In the genomic region with DNA sequence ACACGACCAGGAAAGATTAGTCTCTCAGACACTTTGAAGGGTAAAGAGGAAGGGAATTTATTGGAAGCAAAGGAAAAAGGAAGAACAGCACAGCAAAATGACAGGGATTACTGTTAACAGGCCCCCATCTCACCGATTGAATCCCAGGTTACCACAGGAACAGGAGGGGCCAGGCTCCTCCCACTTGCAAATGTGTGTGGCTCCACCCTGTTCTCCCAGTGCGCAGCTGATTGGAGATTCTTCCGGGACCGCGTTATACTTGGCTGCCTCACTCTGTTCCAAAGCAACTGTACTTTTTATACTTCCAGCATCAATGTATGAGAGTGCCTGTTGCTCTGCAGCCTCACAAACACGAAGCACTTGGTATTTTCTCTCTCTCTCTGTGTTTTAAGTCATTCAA, we compare ENCODE assay signal across 16 cellular contexts.
DNase-seq lines count a peak whose midpoint lies in the region; ATAC-seq and TF ChIP-seq lines count a peak whose summit lies in the region.
"Had no signal": no experiment of that assay in that cellular context is flagged by ENCODE, and none has a peak within 500 bp of the region (broad histone marks: within the 10 kb centered on the region; RNA-seq: fewer than 3 reads in every experiment).

No MANE protein-coding gene starts in this region.

- no peaks in the 10 kb centered on the region for H3K36me3 Mint-ChIP-seq in endodermal cell (ENCODE audit: low read depth)

- H3K27ac ChIP-seq in endodermal cell (ENCODE audit: low read depth, low read length) (no peak overlapping the region), breast epithelium (no peak overlapping the region), gastroesophageal sphincter (no peak overlapping the region)
- H3K27ac ChIP-seq: 22Rv1 had no signal

- no peak for TF ChIP-seq CTCF in endodermal cell (conservative IDR thresholded peaks at IDR 0.05)
- TF ChIP-seq CTCF in breast epithelium (IDR thresholded peaks at IDR 0.05): no peak
- no peak for TF ChIP-seq CTCF in gastroesophageal sphincter (IDR thresholded peaks at IDR 0.05)

- WGBS in endodermal cell (ENCODE audit: insufficient coverage in 1 of 2, insufficient read length in 1 of 2), 2 experiments: 89 to 93% methylated on average over 3 to 7 of the region's 7 CpGs
- WGBS in gastroesophageal sphincter (ENCODE audit: low coverage in 1 of 2), 2 donors: 20 to 49% methylated on average over 3 to 7 of the region's 7 CpGs

- H3K36me3 ChIP-seq in endodermal cell (ENCODE audit: control insufficient read depth, insufficient read depth, low read length) (no peaks in the 10 kb centered on the region), breast epithelium (no peaks in the 10 kb centered on the region), gastroesophageal sphincter (no peaks in the 10 kb centered on the region)

- H3K4me1 ChIP-seq in endodermal cell (ENCODE audit: control insufficient read depth, insufficient read depth, low read length) (no peaks in the 10 kb centered on the region), breast epithelium (no peaks in the 10 kb centered on the region), gastroesophageal sphincter (no peaks in the 10 kb centered on the region)

- ATAC-seq in HG03565 (IDR thresholded peaks at IDR 0.05; ENCODE audit: unreplicated experiment) (no peak), gastroesophageal sphincter (no peak)
- ATAC-seq: HCT116 had no signal

- peak; percentile 7 for DNase-seq in NCI-H82 (lab: John Stamatoyannopoulos, UW)
- DNase-seq in NCI-H82 treated with DMSO at 0.1 percent for 48 hours (lab: John Stamatoyannopoulos, UW; ENCODE audit: unreplicated experiment): no peak
- DNase-seq in NCI-H748 treated with DMSO at 0.1 percent for 48 hours (lab: John Stamatoyannopoulos, UW): peak; percentile 58
- peak; percentile 52 for DNase-seq in endodermal cell
- DNase-seq in breast epithelium (ENCODE audit: low spot score in 2 of 2): no peak
- DNase-seq in activated effector memory CD4-positive, alpha-beta T cell treated with anti-CD3 and anti-CD28 coated beads, Interleukin-2, amount 50 U/mL, for 16 hours: no peak
- DNase-seq: C1 segment of cervical spinal cord, DMS 273 treated with DMSO at 0.1 percent for 48 hours, NCI-H1436 treated with DMSO at 0.1 percent for 48 hours, NCI-H2081, NCI-H524 treated with DMSO at 0.1 percent for 48 hours, SHP77 treated with DMSO at 0.1 percent for 48 hours had no signal

- H3K27ac Mint-ChIP-seq in endodermal cell: no peak overlapping the region

- no peak for TF ChIP-seq EP300 in gastroesophageal sphincter (IDR thresholded peaks at IDR 0.05)

- H3K9ac ChIP-seq in endodermal cell (ENCODE audit: extremely low read depth, low read length, poor library complexity, severe bottlenecking): no peak overlapping the region

- TF ChIP-seq POLR2A in breast epithelium (IDR thresholded peaks at IDR 0.05) (no peak), gastroesophageal sphincter (IDR thresholded peaks at IDR 0.05) (no peak)

- H3K27me3 ChIP-seq in endodermal cell (ENCODE audit: control insufficient read depth, insufficient read depth, low read length, poor library complexity, severe bottlenecking): no peaks in the 10 kb centered on the region
- H3K27me3 ChIP-seq in breast epithelium: no peaks in the 10 kb centered on the region
- no peaks in the 10 kb centered on the region for H3K27me3 ChIP-seq in gastroesophageal sphincter

- intact Hi-C loops in breast epithelium (cut with DNase I; ENCODE audit: low total_unique reads): no loop called here

- no peaks in the 10 kb centered on the region for H3K9me3 Mint-ChIP-seq in endodermal cell

- no peaks in the 10 kb centered on the region for H3K27me3 Mint-ChIP-seq in endodermal cell (ENCODE audit: insufficient read depth)

- no peak overlapping the region for H3K4me3 Mint-ChIP-seq in endodermal cell

- H3K4me3 ChIP-seq in endodermal cell (ENCODE audit: low read length) (no peak overlapping the region), breast epithelium (no peak overlapping the region), gastroesophageal sphincter (no peak overlapping the region)

- H3K9me3 ChIP-seq in endodermal cell (ENCODE audit: control insufficient read depth, low read length) (no peaks in the 10 kb centered on the region), breast epithelium (no peaks in the 10 kb centered on the region), gastroesophageal sphincter (no peaks in the 10 kb centered on the region)

- no peaks in the 10 kb centered on the region for H3K4me1 Mint-ChIP-seq in endodermal cell

Comparison
In these comparisons a context has a peak if more than half of its experiments do, and no peak if none do; other contexts are left out.
1. DNase-seq: peak in NCI-H82 (single experiment), NCI-H748 treated with DMSO at 0.1 percent for 48 hours (single experiment) and endodermal cell (single experiment); none in NCI-H82 treated with DMSO at 0.1 percent for 48 hours (single experiment), breast epithelium (0 of 2) and activated effector memory CD4-positive, alpha-beta T cell treated with anti-CD3 and anti-CD28 coated beads, Interleukin-2, amount 50 U/mL, for 16 hours (single experiment).